27 cellular contexts compared by ENCODE assay signal in the genomic region with DNA sequence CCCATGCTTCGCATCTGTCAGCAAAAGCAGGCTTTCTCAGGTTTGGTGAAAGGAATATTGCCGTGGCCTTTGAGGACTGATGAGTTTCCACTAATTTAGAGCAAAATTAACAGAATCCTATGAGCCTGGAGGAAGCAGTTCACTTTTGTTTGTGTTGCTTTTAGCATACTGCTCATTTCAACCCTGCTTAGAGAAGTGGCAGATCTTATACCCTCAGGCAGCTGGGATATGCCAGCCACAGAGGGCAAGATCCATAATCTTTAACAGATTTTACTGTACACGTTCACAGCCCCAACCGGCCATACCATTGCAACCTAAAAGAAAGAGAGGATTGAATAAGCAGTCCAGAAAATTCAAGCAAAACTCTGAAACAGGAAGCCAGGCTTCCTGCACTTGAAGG.
DNase-seq lines count a peak whose midpoint lies in the region; ATAC-seq and TF ChIP-seq lines count a peak whose summit lies in the region.
"Had no signal": no experiment of that assay in that cellular context is flagged by ENCODE, and none has a peak within 500 bp of the region (broad histone marks: within the 10 kb centered on the region; RNA-seq: fewer than 3 reads in every experiment).

No MANE protein-coding gene starts in this region.

- H3K36me3 Mint-ChIP-seq in activated CD4-positive, alpha-beta T cell treated with anti-CD3 and anti-CD28 coated beads, Interleukin-2, amount 10 ng/mL, durations not matched to agents 24 days and 14 days (ENCODE audit: low read depth), result no peaks in the 10 kb centered on the region
- H3K36me3 Mint-ChIP-seq: CD4-positive, CD25-positive, alpha-beta regulatory T cell had no signal

- no peaks in the 10 kb centered on the region for H3K9me3 ChIP-seq in left ventricle myocardium inferior (replicated peaks)
- H3K9me3 ChIP-seq: left lung, right lobe of liver had no signal

- H3K4me3 ChIP-seq in left ventricle myocardium inferior, result no peak overlapping the region
- H3K4me3 ChIP-seq: GM23338, left lung, PC-9, right lobe of liver had no signal

- peaks cover 10% of the 10 kb centered on the region for H3K27me3 Mint-ChIP-seq in activated CD4-positive, alpha-beta T cell treated with anti-CD3 and anti-CD28 coated beads, Interleukin-2, amount 10 ng/mL, durations not matched to agents 24 days and 14 days

- no peaks in the 10 kb centered on the region for H3K27me3 ChIP-seq in left ventricle myocardium inferior (ENCODE audit: low read depth)
- H3K27me3 ChIP-seq: left lung, right lobe of liver had no signal

- H3K27ac Mint-ChIP-seq in activated CD4-positive, alpha-beta T cell treated with anti-CD3 and anti-CD28 coated beads, Interleukin-2, amount 10 ng/mL, durations not matched to agents 24 days and 14 days, result no peak overlapping the region
- H3K27ac Mint-ChIP-seq: activated CD8-positive, alpha-beta T cell treated with anti-CD3 and anti-CD28 coated beads, Interleukin-2, amount 10 ng/mL, durations not matched to agents 7 days and 5 days; activated T-helper 17 cell treated with anti-CD3 and anti-CD28 coated beads, Interleukin-2, amount 50 U/mL, for 72 hours; CD4-positive, CD25-positive, alpha-beta regulatory T cell; GM23338; T-helper 2 cell treated with Interferon-gamma antibody and Interleukin-4, amounts not matched to agents 5 μg/mL and 100 μg/mL, for 36 hours had no signal

- TF ChIP-seq CTCF in left ventricle myocardium inferior (IDR thresholded peaks at IDR 0.05; ENCODE audit: borderline replicate concordance), result no peak

- H3K4me1 ChIP-seq in left ventricle myocardium inferior, result peaks cover 75% of the 10 kb centered on the region
- H3K4me1 ChIP-seq: right lobe of liver had no signal

- DNase-seq in left ventricle myocardium inferior, result no peak
- DNase-seq in Right ventricle myocardium inferior (ENCODE audit: missing footprints), result no peak
- peak; percentile 39 for DNase-seq in foreskin melanocyte
- DNase-seq in renal cortical epithelial cell (ENCODE audit: low read depth), result peak; percentile 59
- DNase-seq in EL, result no peak
- DNase-seq in activated CD4-positive, alpha-beta T cell treated with anti-CD3 and anti-CD28 coated beads, Interleukin-2, amount 10 ng/mL, durations not matched to agents 24 days and 14 days, result no peak
- DNase-seq: activated CD8-positive, alpha-beta T cell treated with anti-CD3 and anti-CD28 coated beads, Interleukin-2, amount 10 ng/mL, durations not matched to agents 7 days and 5 days; activated naive CD4-positive, alpha-beta T cell treated with anti-CD3 and anti-CD28 coated beads, Interleukin-2, amount 50 U/mL, for 16 hours; CD4-positive, CD25-positive, alpha-beta regulatory T cell; cortex of kidney; effector memory CD4-positive, alpha-beta T cell; glutamatergic neuron; Karpas-422; left lung; NCI-H1417; NCI-H2029; NCI-H526 treated with DMSO at 0.1 percent for 48 hours; PC-9; right lobe of liver; SHP77; stimulated activated CD4-positive, alpha-beta T cell treated with anti-CD3 and anti-CD28 coated beads, Interleukin-4, amount 100 ng/mL, for 24 hours had no signal

- peak overlapping the region; percentile 17 for H3K27ac ChIP-seq in left ventricle myocardium inferior (replicated peaks)
- H3K27ac ChIP-seq: left lung, PC-9, right lobe of liver had no signal

- ATAC-seq in Right ventricle myocardium inferior (no peak), GM19328 (IDR thresholded peaks at IDR 0.05; ENCODE audit: unreplicated experiment) (no peak), HG02610 (IDR thresholded peaks at IDR 0.05; ENCODE audit: unreplicated experiment) (no peak)
- ATAC-seq: activated CD8-positive, alpha-beta T cell treated with anti-CD3 and anti-CD28 coated beads, Interleukin-2, amount 10 ng/mL, durations not matched to agents 7 days and 5 days; activated T-helper 17 cell treated with anti-CD3 and anti-CD28 coated beads, Interleukin-2, amount 50 U/mL, for 72 hours; GM23338; HepG2; left lung; right lobe of liver had no signal

- intact Hi-C loops in left ventricle myocardium inferior (cut with micrococcal nuclease) (no loop called here), Right ventricle myocardium inferior (cut with DNase I) (no loop called here)
- intact Hi-C loops in activated CD4-positive, alpha-beta T cell treated with anti-CD3 and anti-CD28 coated beads, Interleukin-2, amount 10 ng/mL, durations not matched to agents 24 days and 14 days (cut with micrococcal nuclease), result no loop called here

- H3K9me3 Mint-ChIP-seq in activated CD4-positive, alpha-beta T cell treated with anti-CD3 and anti-CD28 coated beads, Interleukin-2, amount 10 ng/mL, durations not matched to agents 24 days and 14 days, result no peaks in the 10 kb centered on the region
- H3K9me3 Mint-ChIP-seq: activated T-helper 17 cell treated with anti-CD3 and anti-CD28 coated beads, Interleukin-2, amount 50 U/mL, for 72 hours; GM23338; T-helper 2 cell treated with Interferon-gamma antibody and Interleukin-4, amounts not matched to agents 5 μg/mL and 100 μg/mL, for 36 hours had no signal

- no peaks in the 10 kb centered on the region for H3K4me1 Mint-ChIP-seq in activated CD4-positive, alpha-beta T cell treated with anti-CD3 and anti-CD28 coated beads, Interleukin-2, amount 10 ng/mL, durations not matched to agents 24 days and 14 days
- H3K4me1 Mint-ChIP-seq: activated T-helper 17 cell treated with anti-CD3 and anti-CD28 coated beads, Interleukin-2, amount 50 U/mL, for 72 hours; CD4-positive, CD25-positive, alpha-beta regulatory T cell had no signal

- H3K4me3 Mint-ChIP-seq in activated CD4-positive, alpha-beta T cell treated with anti-CD3 and anti-CD28 coated beads, Interleukin-2, amount 10 ng/mL, durations not matched to agents 24 days and 14 days, result no peak overlapping the region
- H3K4me3 Mint-ChIP-seq: activated CD8-positive, alpha-beta T cell treated with anti-CD3 and anti-CD28 coated beads, Interleukin-2, amount 10 ng/mL, durations not matched to agents 7 days and 5 days; activated T-helper 17 cell treated with anti-CD3 and anti-CD28 coated beads, Interleukin-2, amount 50 U/mL, for 72 hours; CD4-positive, CD25-positive, alpha-beta regulatory T cell; GM23338; T-helper 2 cell treated with Interferon-gamma antibody and Interleukin-4, amounts not matched to agents 5 μg/mL and 100 μg/mL, for 36 hours had no signal

- H3K36me3 ChIP-seq in left ventricle myocardium inferior, result no peaks in the 10 kb centered on the region
- H3K36me3 ChIP-seq: left lung, right lobe of liver had no signal

Comparison
In these comparisons a context has a peak if more than half of its experiments do, and no peak if none do; other contexts are left out.
1. DNase-seq: peak in foreskin melanocyte (single experiment) and renal cortical epithelial cell (single experiment); none in left ventricle myocardium inferior (single experiment), Right ventricle myocardium inferior (single experiment), EL (single experiment) and activated CD4-positive, alpha-beta T cell treated with anti-CD3 and anti-CD28 coated beads, Interleukin-2, amount 10 ng/mL, durations not matched to agents 24 days and 14 days (single experiment).